In the genomic region with DNA sequence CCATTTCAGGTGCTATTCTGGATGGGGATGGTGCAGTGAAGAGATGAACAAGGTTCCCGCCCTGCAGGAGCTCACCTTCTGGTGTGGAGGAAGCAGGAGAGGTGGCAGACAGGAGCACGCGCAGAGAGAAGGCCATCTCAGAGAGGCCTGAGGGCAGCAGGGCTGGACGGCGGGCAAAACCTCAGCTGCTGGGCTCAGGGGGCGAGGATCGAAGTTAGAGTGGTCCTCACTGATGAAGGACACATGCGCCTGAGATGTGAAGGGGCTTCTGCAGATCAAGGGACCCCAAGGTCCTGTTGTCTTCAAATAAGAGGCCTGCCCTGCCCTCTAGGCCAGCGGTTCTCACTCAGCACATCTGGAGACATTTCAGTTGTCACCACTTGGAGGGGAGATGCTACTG, we compare ENCODE assay signal across 24 cellular contexts.
"Had no signal": no experiment of that assay in that cellular context is flagged by ENCODE, and none has a peak within 500 bp of the region (broad histone marks: within the 10 kb centered on the region; RNA-seq: fewer than 3 reads in every experiment).

No MANE protein-coding gene starts in this region.

- H3K36me3 Mint-ChIP-seq: memory B cell, mesothelial cell of epicardium, naive B cell had no signal

- H3K4me3 ChIP-seq: dorsolateral prefrontal cortex, gastrocnemius medialis, lung, mucosa of descending colon, pancreas, right lobe of liver, smooth muscle cell, stomach, testis, tibial nerve, upper lobe of left lung had no signal

- H3K27ac Mint-ChIP-seq: memory B cell had no signal

- H3K27ac ChIP-seq: dorsolateral prefrontal cortex, gastrocnemius medialis, neutrophil, right lobe of liver, stomach, testis, tibial nerve, upper lobe of left lung had no signal

- H3K27me3 ChIP-seq: gastrocnemius medialis, pancreas, right lobe of liver, stomach, testis, tibial nerve, upper lobe of left lung had no signal

- ATAC-seq: gastrocnemius medialis, left lobe of liver, mucosa of descending colon, right lobe of liver had no signal

- H3K9me3 Mint-ChIP-seq: mesothelial cell of epicardium had no signal

- H3K36me3 ChIP-seq: gastrocnemius medialis, neutrophil, pancreas, right lobe of liver, stomach, tibial nerve, upper lobe of left lung had no signal

- DNase-seq: effector CD4-positive, alpha-beta T cell; gastrocnemius medialis; head of caudate nucleus; kidney; mucosa of descending colon; naive B cell; pancreas; right lobe of liver; stimulated activated CD4-positive, alpha-beta T cell treated with anti-CD3 and anti-CD28 coated beads, Interleukin-12 subunit alpha, Interleukin-12 subunit beta, amount 100 ng/mL, for 4 hours; stimulated activated CD4-positive, alpha-beta T cell treated with anti-CD3 and anti-CD28 coated beads, Interleukin-1b, Interleukin-23, amount 100 ng/mL, for 48 hours; stimulated activated CD4-positive, alpha-beta T cell treated with anti-CD3 and anti-CD28 coated beads, Interleukin-4, amount 100 ng/mL, for 1 hour; stimulated activated CD8-positive, alpha-beta memory T cell treated with anti-CD3 and anti-CD28 coated beads, Interleukin-4, amount 100 ng/mL, for 48 hours; stimulated activated naive CD4-positive, alpha-beta T cell; stomach; testis; upper lobe of left lung had no signal

- H3K4me3 Mint-ChIP-seq: memory B cell, mesothelial cell of epicardium, naive B cell had no signal

- H3K4me1 Mint-ChIP-seq: memory B cell had no signal

- H3K4me1 ChIP-seq: gastrocnemius medialis, pancreas, right lobe of liver, stomach, upper lobe of left lung had no signal

- H3K9me3 ChIP-seq: gastrocnemius medialis, mucosa of descending colon, neutrophil, pancreas, right lobe of liver, stomach, testis, tibial nerve, upper lobe of left lung had no signal
